Comparison of ENCODE assay signal across 1 cellular context in the genomic region with DNA sequence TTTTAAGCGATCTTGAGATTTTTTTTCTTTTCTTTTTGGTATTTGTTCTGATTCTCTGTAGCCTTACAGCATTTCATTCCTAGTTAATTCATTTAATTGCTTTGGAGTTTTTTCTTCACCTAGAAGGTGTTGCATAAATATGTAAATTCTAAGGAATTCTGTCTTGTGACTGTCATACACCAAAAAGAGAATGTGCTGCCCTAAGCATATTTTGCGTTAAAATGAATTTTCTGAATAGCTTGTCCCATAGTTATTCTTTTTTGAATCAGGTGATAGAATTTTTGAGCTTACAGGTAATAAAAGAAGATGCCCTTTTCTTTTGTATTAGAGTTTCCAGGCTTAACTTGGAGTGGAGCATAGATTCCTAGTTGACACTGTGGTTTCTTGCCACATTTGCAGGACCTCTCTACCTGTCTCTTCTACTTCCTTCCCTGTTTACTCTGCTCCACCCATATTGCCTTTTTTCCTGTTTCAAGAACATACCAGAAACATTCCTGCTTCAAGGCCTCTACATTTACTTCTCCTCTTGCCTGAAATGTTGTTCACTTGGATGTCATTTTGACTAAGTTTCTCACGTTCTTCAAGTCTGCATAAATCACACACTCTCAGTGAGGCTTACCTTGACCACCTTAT.
TF ChIP-seq lines count a peak whose summit lies in the region.

No MANE protein-coding gene starts in this region.

TF ChIP-seq in HepG2, 621 proteins besides CTCF, POLR2A, EP300 and RAD21:
- TF ChIP-seq ZNF138 (CRISPR knock-in tag; IDR thresholded peaks at IDR 0.05; ENCODE audit: low read depth) (no peak), ZNF24 (IDR thresholded peaks at IDR 0.05) (no peak), MAFK (conservative IDR thresholded peaks at IDR 0.05 in 1 of 2, IDR thresholded peaks at IDR 0.05 in 1 of 2; ENCODE audit: low read length in 2 of 2) (peak; percentile 85 to 95), ZBTB8A (CRISPR knock-in tag; IDR thresholded peaks at IDR 0.05; ENCODE audit: borderline replicate concordance, low read depth) (no peak), MAF1 (CRISPR knock-in tag; IDR thresholded peaks at IDR 0.05; ENCODE audit: borderline replicate concordance) (no peak), RFX5 (IDR thresholded peaks at IDR 0.05; ENCODE audit: low read depth, low read length) (no peak), MAFF (IDR thresholded peaks at IDR 0.05; ENCODE audit: low read depth, low read length) (peak; percentile 89)
TF ChIP-seq in HepG2: peak in this region for 2.
